In genomic region chr9:6869081-6869948, GRCh38 we compare ENCODE assay signal across 12 cellular contexts.
A peak's percentile ranks its signal among the peaks of the same experiment; 100 is the strongest.
DNase-seq lines count a peak whose midpoint lies in the region; ATAC-seq and TF ChIP-seq lines count a peak whose summit lies in the region.
"Had no signal": no experiment of that assay in that cellular context is flagged by ENCODE, and none has a peak within 500 bp of the region (broad histone marks: within the 10 kb centered on the region; RNA-seq: fewer than 3 reads in every experiment).

No MANE protein-coding gene starts in this region.

- CTCF ChIA-PET in WTC11 (lab: Charles Lee), result interaction anchor here (0.8 kb wide), 1 partner anchor 115 kb away, joined by 3 read pairs; no protein-coding TSS in a partner anchor
- CTCF ChIA-PET in CD8-positive, alpha-beta memory T cell (lab: Charles Lee), result no interaction called here

- intact Hi-C loops in natural killer cell (cut with micrococcal nuclease), result no loop called here
- intact Hi-C loops in testis (cut with DNase I; ENCODE audit: low total_unique reads), result no loop called here

- no peak for TF ChIP-seq CTCF in natural killer cell (IDR thresholded peaks at IDR 0.05)
- no peak for TF ChIP-seq CTCF in WTC11 (IDR thresholded peaks at IDR 0.05)
- TF ChIP-seq CTCF in fibroblast of villous mesenchyme (IDR thresholded peaks at IDR 0.05; ENCODE audit: insufficient read depth, low read depth, low read length), result no peak
- TF ChIP-seq CTCF in testis (IDR thresholded peaks at IDR 0.05), result no peak

- no peak for TF ChIP-seq POLR2A in testis (IDR thresholded peaks at IDR 0.05)

- H3K4me3 Mint-ChIP-seq in natural killer cell (no peak overlapping the region), WTC11 (peak overlapping the region; percentile 36)
- no peak overlapping the region for H3K4me3 Mint-ChIP-seq in natural killer cell treated with Interleukin-12 subunit alpha and Interleukin-12 subunit beta and Interleukin-15 and Interleukin-18, amount 100 ng/mL, for 72 hours
- H3K4me3 Mint-ChIP-seq in CD8-positive, alpha-beta memory T cell, result no peak overlapping the region

- H3K4me3 ChIP-seq in fibroblast of villous mesenchyme (ENCODE audit: low read depth, low read length) (no peak overlapping the region), testis (no peak overlapping the region)
- H3K4me3 ChIP-seq in CD8-positive, alpha-beta memory T cell (ENCODE audit: low read length), result no peak overlapping the region
- H3K4me3 ChIP-seq: K562 had no signal

- H3K9me3 Mint-ChIP-seq in natural killer cell, result peaks cover 5% of the 10 kb centered on the region in 2 donors
- peaks cover 4% of the 10 kb centered on the region for H3K9me3 Mint-ChIP-seq in natural killer cell treated with Interleukin-12 subunit alpha and Interleukin-12 subunit beta and Interleukin-15 and Interleukin-18, amount 100 ng/mL, for 72 hours
- H3K9me3 Mint-ChIP-seq in WTC11, result peaks cover 10% of the 10 kb centered on the region
- peaks cover 0 to 13% (median 10%) of the 10 kb centered on the region in 5 donors for H3K9me3 Mint-ChIP-seq in CD8-positive, alpha-beta memory T cell

- H3K36me3 ChIP-seq in testis (ENCODE audit: low read depth, missing control alignments), result no peaks in the 10 kb centered on the region
- H3K36me3 ChIP-seq in CD8-positive, alpha-beta memory T cell (ENCODE audit: insufficient read depth, low read length), result no peaks in the 10 kb centered on the region

- peaks cover 0 to 3% of the 10 kb centered on the region in 2 donors for H3K27me3 Mint-ChIP-seq in natural killer cell (ENCODE audit: low read depth in 2 of 2)
- H3K27me3 Mint-ChIP-seq in natural killer cell treated with Interleukin-12 subunit alpha and Interleukin-12 subunit beta and Interleukin-15 and Interleukin-18, amount 100 ng/mL, for 72 hours, result no peaks in the 10 kb centered on the region
- no peaks in the 10 kb centered on the region for H3K27me3 Mint-ChIP-seq in WTC11 (ENCODE audit: low read depth)
- H3K27me3 Mint-ChIP-seq in CD8-positive, alpha-beta memory T cell, result no peaks in the 10 kb centered on the region

- H3K27ac Mint-ChIP-seq in natural killer cell (peak overlapping the region; percentile 26 to 52), WTC11 (peak overlapping the region; percentile 91)
- H3K27ac Mint-ChIP-seq in natural killer cell treated with Interleukin-12 subunit alpha and Interleukin-12 subunit beta and Interleukin-15 and Interleukin-18, amount 100 ng/mL, for 72 hours, result no peak overlapping the region
- no peak overlapping the region for H3K27ac Mint-ChIP-seq in CD8-positive, alpha-beta memory T cell

- ATAC-seq in natural killer cell (no peak), WTC11 (peak; percentile 89)
- no peak for ATAC-seq in natural killer cell treated with Interleukin-12 subunit alpha and Interleukin-12 subunit beta and Interleukin-15 and Interleukin-18, amount 100 ng/mL, for 72 hours
- ATAC-seq: K562 had no signal

- no peak overlapping the region for H3K27ac ChIP-seq in testis
- H3K27ac ChIP-seq in CD8-positive, alpha-beta memory T cell (ENCODE audit: low read depth, low read length), result no peak overlapping the region

- H3K4me1 Mint-ChIP-seq in natural killer cell (peaks cover 58 to 66% of the 10 kb centered on the region in 2 donors), WTC11 (peaks cover 59% of the 10 kb centered on the region)
- peaks cover 40 to 46% of the 10 kb centered on the region in 2 donors for H3K4me1 Mint-ChIP-seq in natural killer cell treated with Interleukin-12 subunit alpha and Interleukin-12 subunit beta and Interleukin-15 and Interleukin-18, amount 100 ng/mL, for 72 hours (ENCODE audit: low read depth in 2 of 2)
- H3K4me1 Mint-ChIP-seq in CD8-positive, alpha-beta memory T cell, result peaks cover 51 to 73% (median 64%) of the 10 kb centered on the region in 3 donors

- DNase-seq in natural killer cell, result no peak
- no peak for DNase-seq in natural killer cell treated with Interleukin-12 subunit alpha and Interleukin-12 subunit beta and Interleukin-15 and Interleukin-18, amount 100 ng/mL, for 72 hours (ENCODE audit: low spot score)
- DNase-seq in WTC11 (ENCODE audit: low spot score), result no peak
- DNase-seq in fibroblast of villous mesenchyme (ENCODE audit: low read depth), result peak; percentile 42
- no peak for DNase-seq in SIG-M5 treated with dmso at 0.1 percent for 504 hours (lab: John Stamatoyannopoulos, UW; ENCODE audit: unreplicated experiment)
- DNase-seq in testis, result no peak
- DNase-seq in occipital lobe (lab: John Stamatoyannopoulos, UW), result no peak
- DNase-seq in CD8-positive, alpha-beta memory T cell, result no peak
- DNase-seq: activated CD4-positive, CD25-positive, alpha-beta regulatory T cell; dermis blood vessel endothelial cell; small intestine had no signal

- no peaks in the 10 kb centered on the region for H3K27me3 ChIP-seq in testis
- H3K27me3 ChIP-seq in CD8-positive, alpha-beta memory T cell (ENCODE audit: insufficient read depth, low read length, poor library complexity, severe bottlenecking), result no peaks in the 10 kb centered on the region

- peaks cover 11% of the 10 kb centered on the region for H3K36me3 Mint-ChIP-seq in natural killer cell
- peaks cover 15% of the 10 kb centered on the region for H3K36me3 Mint-ChIP-seq in natural killer cell treated with Interleukin-12 subunit alpha and Interleukin-12 subunit beta and Interleukin-15 and Interleukin-18, amount 100 ng/mL, for 72 hours
- peaks cover 12% of the 10 kb centered on the region for H3K36me3 Mint-ChIP-seq in WTC11
- peaks cover 18 to 37% (median 20%) of the 10 kb centered on the region in 3 donors for H3K36me3 Mint-ChIP-seq in CD8-positive, alpha-beta memory T cell

- H3K9me3 ChIP-seq in testis, result no peaks in the 10 kb centered on the region
- no peaks in the 10 kb centered on the region for H3K9me3 ChIP-seq in CD8-positive, alpha-beta memory T cell (ENCODE audit: low read length)

- POLR2A ChIA-PET in WTC11 (lab: Charles Lee), result interaction anchor here (0.6 kb wide), 1 partner anchor 9 kb away, joined by 3 read pairs; no protein-coding TSS in a partner anchor
- POLR2A ChIA-PET in CD8-positive, alpha-beta memory T cell (lab: Charles Lee), result no interaction called here

- 82 to 87% methylated on average over 4 to 5 of the region's 5 CpGs for WGBS in testis, 2 donors

- H3K4me1 ChIP-seq in testis, result no peaks in the 10 kb centered on the region
- H3K4me1 ChIP-seq in CD8-positive, alpha-beta memory T cell (ENCODE audit: insufficient read depth, low read length), result no peaks in the 10 kb centered on the region

TF ChIP-seq in WTC11, 78 proteins besides CTCF, POLR2A, EP300 and RAD21 (continues in another document):
- TF ChIP-seq HMGXB4 (CRISPR knock-in tag; IDR thresholded peaks at IDR 0.05), result no peak
- no peak for TF ChIP-seq ZNF396 (CRISPR knock-in tag; IDR thresholded peaks at IDR 0.05; ENCODE audit: borderline replicate concordance)
- TF ChIP-seq ARID4B (CRISPR knock-in tag; IDR thresholded peaks at IDR 0.05; ENCODE audit: borderline replicate concordance), result no peak
- TF ChIP-seq NR2C2 (CRISPR knock-in tag; IDR thresholded peaks at IDR 0.05), result no peak
- no peak for TF ChIP-seq ERG (CRISPR knock-in tag; IDR thresholded peaks at IDR 0.05)

Comparison
In these comparisons a context has a peak if more than half of its experiments do, and no peak if none do; other contexts are left out.
1. H3K27ac Mint-ChIP-seq: peak in natural killer cell (2 of 2) and WTC11 (single experiment); none in natural killer cell treated with Interleukin-12 subunit alpha and Interleukin-12 subunit beta and Interleukin-15 and Interleukin-18, amount 100 ng/mL, for 72 hours (0 of 2) and CD8-positive, alpha-beta memory T cell (0 of 8).